In genomic region chr5:141175933-141176332, GRCh38 we compare ENCODE assay signal across 2 cellular contexts.
TF ChIP-seq lines count a peak whose summit lies in the region.

No MANE protein-coding gene starts in this region.

TF ChIP-seq in A549, 52 proteins besides CTCF, POLR2A, EP300 and RAD21:
- TF ChIP-seq E2F6 (IDR thresholded peaks at IDR 0.05; ENCODE audit: borderline replicate concordance, low read depth), result no peak
- TF ChIP-seq SREBF2 (IDR thresholded peaks at IDR 0.05), result no peak
- no peak for TF ChIP-seq ESRRA (IDR thresholded peaks at IDR 0.05; ENCODE audit: borderline replicate concordance, low read length)
TF ChIP-seq in A549: peak in this region for 0.

TF ChIP-seq in K562, 482 proteins besides CTCF, POLR2A, EP300 and RAD21:
- TF ChIP-seq CEBPG (CRISPR knock-in tag; IDR thresholded peaks at IDR 0.05) (no peak), CEBPG (tag; conservative IDR thresholded peaks at IDR 0.05 in 1 of 2, IDR thresholded peaks at IDR 0.05 in 1 of 2) (peak; percentile 59 to 85), ATF3 (IDR thresholded peaks at IDR 0.05) (peak; percentile 50; the same call in 1 of the 2 replicates), ATF3 (CRISPR knock-in tag; conservative IDR thresholded peaks at IDR 0.05) (no peak), CEBPB (tag; IDR thresholded peaks at IDR 0.05) (peak; percentile 51), PCBP2 (IDR thresholded peaks at IDR 0.05; ENCODE audit: low read depth, low read length, poor library complexity, severe bottlenecking) (no peak), TSC22D4 (tag; IDR thresholded peaks at IDR 0.05) (no peak), RBM34 (IDR thresholded peaks at IDR 0.05; ENCODE audit: borderline replicate concordance, insufficient read depth, low read length) (no peak), ZNF445 (CRISPR knock-in tag; IDR thresholded peaks at IDR 0.05; ENCODE audit: low read depth) (no peak)
